ENCODE assay signal across 8 cellular contexts in the genomic region with DNA sequence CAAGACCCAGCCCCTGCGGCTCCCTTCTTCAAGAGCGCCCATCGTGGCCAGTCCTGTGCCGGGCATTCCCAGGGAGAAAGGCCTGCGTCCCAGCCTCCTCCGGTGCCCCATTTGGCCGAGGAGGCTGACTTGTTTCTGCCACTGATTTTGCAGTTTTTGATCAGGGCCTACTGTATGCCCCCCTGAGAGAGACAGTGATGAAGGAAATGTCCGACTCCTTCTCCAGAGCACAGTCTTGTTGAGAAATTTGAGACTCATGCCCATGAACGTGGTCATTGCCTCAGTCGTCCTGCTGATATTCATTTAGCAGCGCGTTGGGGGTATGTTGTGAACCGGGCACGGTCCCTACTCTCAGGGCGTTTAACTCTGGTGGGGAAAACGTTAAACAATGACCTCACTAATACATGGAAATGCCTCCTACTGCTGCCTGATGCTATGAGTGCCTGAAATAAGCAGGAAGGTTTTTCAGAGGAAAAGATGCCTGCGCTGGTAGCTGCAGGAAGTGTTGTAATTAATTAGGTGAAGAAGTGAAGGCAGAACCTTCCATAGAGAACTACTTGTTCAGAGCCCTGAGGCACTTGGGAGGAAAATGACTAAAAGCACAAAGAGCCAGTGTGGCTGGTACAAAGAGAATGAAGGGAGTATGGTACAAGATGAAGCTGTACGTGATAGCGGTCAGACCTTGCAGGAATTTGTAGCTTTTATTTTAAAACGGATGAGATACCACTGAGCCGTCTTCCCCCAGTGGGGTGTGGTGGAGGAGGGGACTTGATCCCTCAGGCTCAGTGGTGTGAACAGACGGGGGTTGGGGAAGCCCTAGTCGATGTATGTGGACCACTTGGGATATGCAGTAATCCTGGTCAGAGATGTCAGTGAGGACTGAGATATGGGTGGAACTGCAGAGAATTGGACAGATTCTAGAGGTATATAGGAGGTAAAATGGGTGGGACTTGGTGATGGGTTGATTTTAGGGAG. TPM values are rescaled to one million over a fixed set of nuclear protein-coding genes. Genes with fewer than 3 reads are reported as not detected.
DNase-seq lines count a peak whose midpoint lies in the region; ATAC-seq, FAIRE-seq and TF ChIP-seq lines count a peak whose summit lies in the region.

No MANE protein-coding gene starts in this region.

- ATAC-seq in HG03469 (IDR thresholded peaks at IDR 0.05; ENCODE audit: unreplicated experiment): no peak

- intact Hi-C loops in mammary epithelial cell (cut with micrococcal nuclease): loop anchor here (2.0 kb wide), 1 partner anchor 37 kb away; no protein-coding TSS in a partner anchor

- H2AFZ ChIP-seq in mammary epithelial cell (ENCODE audit: low read depth, low read length): peak overlapping the region; percentile 76

- TF ChIP-seq CTCF in mammary epithelial cell (conservative IDR thresholded peaks at IDR 0.05 in 1 of 2, IDR thresholded peaks at IDR 0.05 in 1 of 2; ENCODE audit: extremely low read depth in 1 of 2, insufficient read depth in 1 of 2, low read depth in 1 of 2, low read length in 2 of 2) (no peak), liver (IDR thresholded peaks at IDR 0.05; ENCODE audit: low read depth, low read length, missing input control) (no peak)

- H3K9ac ChIP-seq in mammary epithelial cell (ENCODE audit: insufficient read depth, low read length) (peak overlapping the region; percentile 76), liver (ENCODE audit: low read depth in 1 of 2, low read length in 2 of 2) (peak overlapping the region; percentile 43 to 77)

- in situ Hi-C loops in mammary epithelial cell (cut with MboI; ENCODE audit: low sequenced_read_pairs in 2 of 2): no loop called here

- WGBS in mammary epithelial cell (ENCODE audit: low coverage, missing lambda C conversion rate): 2% methylated on average over 16 of the region's 23 CpGs
- 9% methylated on average over 23 of the region's 23 CpGs for WGBS in liver

- no peak for TF ChIP-seq RAD21 in liver (IDR thresholded peaks at IDR 0.05)

- peak overlapping the region; percentile 100 for H3K4me3 ChIP-seq in Jurkat, Clone E6-1 (ENCODE audit: low read length)
- H3K4me3 ChIP-seq in mammary epithelial cell (replicated peaks in 1 of 3; ENCODE audit: insufficient read depth in 1 of 3, low read depth in 2 of 3, low read length in 3 of 3): peak overlapping the region; percentile 66 to 96 (median 82)
- H3K4me3 ChIP-seq in liver (ENCODE audit: low read depth in 1 of 3, low read length in 3 of 3): peak overlapping the region; percentile 70 to 99 (median 86)

- H3K9me3 ChIP-seq in mammary epithelial cell (replicated peaks; ENCODE audit: insufficient read depth, low read length) (no peaks in the 10 kb centered on the region), liver (ENCODE audit: control insufficient read depth in 4 of 4, low read length in 3 of 4) (no peaks in the 10 kb centered on the region)

- H3K36me3 ChIP-seq in mammary epithelial cell (ENCODE audit: insufficient read depth, low read length) (peaks cover 3% of the 10 kb centered on the region), liver (ENCODE audit: control insufficient read depth in 4 of 4, insufficient read depth in 3 of 4, low read depth in 1 of 4, low read length in 3 of 4) (peaks cover 0 to 7% (median 4%) of the 10 kb centered on the region in 4 donors)

- BruUV-seq in mammary epithelial cell (replicated peaks; lab: Mats Ljungman, UMichigan): TSS peak; percentile 86

- H3K27ac ChIP-seq in mammary epithelial cell (ENCODE audit: insufficient read depth, low read depth, low read length) (peak overlapping the region; percentile 38), liver (ENCODE audit: low read depth in 1 of 2, low read length in 2 of 2) (peak overlapping the region; percentile 78 to 89)

- H3K4me1 ChIP-seq in mammary epithelial cell (ENCODE audit: insufficient read depth, low read length) (peaks cover 13% of the 10 kb centered on the region), liver (ENCODE audit: control insufficient read depth in 4 of 4, insufficient read depth in 4 of 4, low read length in 3 of 4) (peaks cover 3 to 24% (median 16%) of the 10 kb centered on the region in 4 donors)

- peaks cover 95% of the 10 kb centered on the region for H3K79me2 ChIP-seq in mammary epithelial cell (ENCODE audit: insufficient read depth, low read length)

- CTCF ChIA-PET in mammary epithelial cell (lab: Charles Lee; ENCODE audit: low non-redundant PET): interaction anchor here (0.7 kb wide), 2 partner anchors 114 to 251 kb away, joined by 3 to 4 read pairs; no protein-coding TSS in a partner anchor

- no peaks in the 10 kb centered on the region for H4K20me1 ChIP-seq in mammary epithelial cell (ENCODE audit: insufficient read depth, low read length)

- no peak for FAIRE-seq in HTR-8/SVneo (lab: Jason Lieb, UNC)

- H3K27me3 ChIP-seq in mammary epithelial cell (ENCODE audit: insufficient read depth, low read length) (no peaks in the 10 kb centered on the region), liver (ENCODE audit: control insufficient read depth in 4 of 4, insufficient read depth in 4 of 4, low read length in 3 of 4) (no peaks in the 10 kb centered on the region)

- dilution Hi-C loops in mammary epithelial cell (cut with HindIII; ENCODE audit: low sequenced_read_pairs): no loop called here

- DNase-seq in DMS79 treated with DMSO at 0.1 percent for 48 hours (lab: John Stamatoyannopoulos, UW) (peak; percentile 22), DMS79 (lab: John Stamatoyannopoulos, UW) (no peak), mammary epithelial cell (peak; percentile 69), HTR-8/SVneo (ENCODE audit: insufficient read length, low spot score) (no peak)
- DNase-seq in Jurkat, Clone E6-1 (ENCODE audit: low read depth, low spot score): no peak
- no peak for DNase-seq in activated effector memory CD4-positive, alpha-beta T cell treated with Interleukin-2 at 50 U/mL for 16 hours

- H3K4me2 ChIP-seq in mammary epithelial cell (ENCODE audit: insufficient read depth, low read depth, low read length): peak overlapping the region; percentile 89

TF ChIP-seq in liver, 16 proteins besides CTCF, POLR2A, EP300 and RAD21 (continues in another document):
- TF ChIP-seq FOXA2 (IDR thresholded peaks at IDR 0.05) (no peak), SP1 (IDR thresholded peaks at IDR 0.05) (no peak), JUND (IDR thresholded peaks at IDR 0.05) (no peak), ZBTB33 (IDR thresholded peaks at IDR 0.05) (no peak), ATF3 (IDR thresholded peaks at IDR 0.05) (no peak), RXRA (IDR thresholded peaks at IDR 0.05) (no peak)
- TF ChIP-seq, protein P1, sequence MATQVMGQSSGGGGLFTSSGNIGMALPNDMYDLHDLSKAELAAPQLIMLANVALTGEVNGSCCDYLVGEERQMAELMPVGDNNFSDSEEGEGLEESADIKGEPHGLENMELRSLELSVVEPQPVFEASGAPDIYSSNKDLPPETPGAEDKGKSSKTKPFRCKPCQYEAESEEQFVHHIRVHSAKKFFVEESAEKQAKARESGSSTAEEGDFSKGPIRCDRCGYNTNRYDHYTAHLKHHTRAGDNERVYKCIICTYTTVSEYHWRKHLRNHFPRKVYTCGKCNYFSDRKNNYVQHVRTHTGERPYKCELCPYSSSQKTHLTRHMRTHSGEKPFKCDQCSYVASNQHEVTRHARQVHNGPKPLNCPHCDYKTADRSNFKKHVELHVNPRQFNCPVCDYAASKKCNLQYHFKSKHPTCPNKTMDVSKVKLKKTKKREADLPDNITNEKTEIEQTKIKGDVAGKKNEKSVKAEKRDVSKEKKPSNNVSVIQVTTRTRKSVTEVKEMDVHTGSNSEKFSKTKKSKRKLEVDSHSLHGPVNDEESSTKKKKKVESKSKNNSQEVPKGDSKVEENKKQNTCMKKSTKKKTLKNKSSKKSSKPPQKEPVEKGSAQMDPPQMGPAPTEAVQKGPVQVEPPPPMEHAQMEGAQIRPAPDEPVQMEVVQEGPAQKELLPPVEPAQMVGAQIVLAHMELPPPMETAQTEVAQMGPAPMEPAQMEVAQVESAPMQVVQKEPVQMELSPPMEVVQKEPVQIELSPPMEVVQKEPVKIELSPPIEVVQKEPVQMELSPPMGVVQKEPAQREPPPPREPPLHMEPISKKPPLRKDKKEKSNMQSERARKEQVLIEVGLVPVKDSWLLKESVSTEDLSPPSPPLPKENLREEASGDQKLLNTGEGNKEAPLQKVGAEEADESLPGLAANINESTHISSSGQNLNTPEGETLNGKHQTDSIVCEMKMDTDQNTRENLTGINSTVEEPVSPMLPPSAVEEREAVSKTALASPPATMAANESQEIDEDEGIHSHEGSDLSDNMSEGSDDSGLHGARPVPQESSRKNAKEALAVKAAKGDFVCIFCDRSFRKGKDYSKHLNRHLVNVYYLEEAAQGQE (IDR thresholded peaks at IDR 0.05): no peak

RNA-seq across cellular contexts. Expression of gene ZCCHC17, which starts 0.7 kb away (rescaled TPM):
- polyA plus RNA-seq in Jurkat, Clone E6-1 (2012; ENCODE audit: insufficient read depth, insufficient read length): 55.8 TPM
- total RNA-seq in mammary epithelial cell: 10 to 100 TPM; 47.5 to 49.7 TPM
- polyA plus RNA-seq in mammary epithelial cell: 65.7 TPM
- 39.7 TPM for polyA minus RNA-seq in mammary epithelial cell
- 1 to 10 TPM; 7.4 to 9.0 TPM for total RNA-seq in liver
- polyA plus RNA-seq in liver: 10 to 100 TPM in 1 of 2 donors, 1 to 10 TPM in 1; 9.4 to 15.1 TPM

RNA-seq across cellular contexts. Expression of gene SNRNP40, which starts 1.0 kb away (rescaled TPM):
- 143 TPM for polyA plus RNA-seq in Jurkat, Clone E6-1 (2012; ENCODE audit: insufficient read depth, insufficient read length)
- 10 to 100 TPM; 50.9 to 69.8 TPM for total RNA-seq in mammary epithelial cell
- 60.2 TPM for polyA plus RNA-seq in mammary epithelial cell
- 77.9 TPM for polyA minus RNA-seq in mammary epithelial cell
- total RNA-seq in liver: 10 to 100 TPM; 26.9 to 74.3 TPM
- polyA plus RNA-seq in liver: 10 to 100 TPM; 12.3 to 12.7 TPM

RNA-seq across cellular contexts. Expression of gene NKAIN1, which starts 57.9 kb away (rescaled TPM):
- polyA plus RNA-seq in Jurkat, Clone E6-1 (2012; ENCODE audit: insufficient read depth, insufficient read length): 0.44 TPM
- under 1 TPM in 1 of 2 donors, not detected in 1; under 0.01 TPM for total RNA-seq in mammary epithelial cell
- polyA plus RNA-seq in mammary epithelial cell: 0.12 TPM
- not detected for polyA minus RNA-seq in mammary epithelial cell
- total RNA-seq in liver: not detected
- not detected for polyA plus RNA-seq in liver

Comparison
In these comparisons a context has a peak if more than half of its experiments do, and no peak if none do; other contexts are left out.
1. DNase-seq: peak in DMS79 treated with DMSO at 0.1 percent for 48 hours (single experiment) and mammary epithelial cell (single experiment); none in DMS79 (single experiment), Jurkat, Clone E6-1 (single experiment), HTR-8/SVneo (single experiment) and activated effector memory CD4-positive, alpha-beta T cell treated with Interleukin-2 at 50 U/mL for 16 hours (single experiment).
2. RNA of gene ZCCHC17, which starts 0.7 kb away (total RNA-seq): 47.5 to 49.7 TPM in mammary epithelial cell; 7.4 to 9.0 TPM in liver; every median in the first group is over 4 times any median in the second.
3. Peak in every context shown above with its lines, with median percentiles within 50 percentile points of each other: H3K4me3 ChIP-seq.